In genomic region chr9:129944501-129945116, GRCh38 we compare ENCODE assay signal across 8 cellular contexts.
DNase-seq lines count a peak whose midpoint lies in the region; ATAC-seq and TF ChIP-seq lines count a peak whose summit lies in the region.

No MANE protein-coding gene starts in this region.

- H3K36me3 ChIP-seq in stomach, result peaks cover 0 to 24% (median 11%) of the 10 kb centered on the region in 4 donors

- H3K4me3 ChIP-seq in stomach, result no peak overlapping the region

- H3K27me3 Mint-ChIP-seq in immature natural killer cell (ENCODE audit: low read depth in 3 of 3) (peaks cover 0 to 5% (median 3%) of the 10 kb centered on the region in 3 donors), WTC11 (ENCODE audit: low read depth) (no peaks in the 10 kb centered on the region)

- peaks cover 0 to 9% (median 2%) of the 10 kb centered on the region in 4 donors for H3K9me3 ChIP-seq in stomach

- H3K27ac Mint-ChIP-seq in immature natural killer cell (peak overlapping the region; percentile 81 to 93 (median 86)), WTC11 (no peak overlapping the region)

- peaks cover 29 to 38% (median 30%) of the 10 kb centered on the region in 3 donors for H3K36me3 Mint-ChIP-seq in immature natural killer cell
- peaks cover 17% of the 10 kb centered on the region for H3K36me3 Mint-ChIP-seq in WTC11

- POLR2A ChIA-PET in WTC11 (lab: Charles Lee), result no interaction called here

- TF ChIP-seq EP300 in stomach (IDR thresholded peaks at IDR 0.05), result no peak

- peaks cover 0 to 4% (median 0%) of the 10 kb centered on the region in 6 donors for H3K9me3 Mint-ChIP-seq in immature natural killer cell
- H3K9me3 Mint-ChIP-seq in WTC11, result peaks cover 12% of the 10 kb centered on the region

- H3K4me1 Mint-ChIP-seq in immature natural killer cell (peaks cover 52 to 69% of the 10 kb centered on the region in 2 donors), WTC11 (peaks cover 2% of the 10 kb centered on the region)

- H3K4me3 Mint-ChIP-seq in immature natural killer cell, result peak overlapping the region; percentile 55 to 81 (median 69)
- no peak overlapping the region for H3K4me3 Mint-ChIP-seq in WTC11

- TF ChIP-seq CTCF in stomach (IDR thresholded peaks at IDR 0.05), result no peak
- no peak for TF ChIP-seq CTCF in WTC11 (IDR thresholded peaks at IDR 0.05)

- H3K27me3 ChIP-seq in stomach, result no peaks in the 10 kb centered on the region

- CTCF ChIA-PET in WTC11 (lab: Charles Lee), result interaction anchor here (0.6 kb wide), 2 partner anchors 10 to 12 kb away, joined by 3 to 4 read pairs; no protein-coding TSS in a partner anchor

- WGBS in stomach, 5 donors, result 72 to 88% (median 80%) methylated on average over 6 of the region's 6 CpGs

- peaks cover 0 to 56% (median 23%) of the 10 kb centered on the region in 4 donors for H3K4me1 ChIP-seq in stomach

- no peak for TF ChIP-seq POLR2A in stomach (IDR thresholded peaks at IDR 0.05)

- no peak for ATAC-seq in GM19351 (IDR thresholded peaks at IDR 0.05; ENCODE audit: unreplicated experiment)
- no peak for ATAC-seq in WTC11
- ATAC-seq in GM21423 (IDR thresholded peaks at IDR 0.05; ENCODE audit: unreplicated experiment), result no peak

- intact Hi-C loops in stomach (cut with DNase I; ENCODE audit: low total_unique reads), result no loop called here

- peak overlapping the region in 4 of 5 donors; percentile 53 to 79 (median 76) for H3K27ac ChIP-seq in stomach

- peak; percentile 78 to 88 for DNase-seq in NOMO-1 (lab: John Stamatoyannopoulos, UW; ENCODE audit: unreplicated experiment in 2 of 2)
- peak; percentile 25 for DNase-seq in activated T-cell treated with anti-CD3 and anti-CD28 coated beads for 4 hours
- peak; percentile 71 to 77 (median 75) for DNase-seq in immature natural killer cell
- no peak for DNase-seq in stomach
- no peak for DNase-seq in WTC11 (ENCODE audit: low spot score)
- no peak for DNase-seq in mucosa of gallbladder (ENCODE audit: low spot score)

TF ChIP-seq in WTC11, 78 proteins besides CTCF, POLR2A, EP300 and RAD21 (continues in another document):
- no peak for TF ChIP-seq ZBTB21 (CRISPR knock-in tag; IDR thresholded peaks at IDR 0.05; ENCODE audit: borderline replicate concordance)
- no peak for TF ChIP-seq NFATC4 (CRISPR knock-in tag; IDR thresholded peaks at IDR 0.05)
- TF ChIP-seq CBFB (CRISPR knock-in tag; IDR thresholded peaks at IDR 0.05; ENCODE audit: low read depth), result no peak
- no peak for TF ChIP-seq ZSCAN18 (CRISPR knock-in tag; IDR thresholded peaks at IDR 0.05)
- no peak for TF ChIP-seq MLX (CRISPR knock-in tag; IDR thresholded peaks at IDR 0.05)
- no peak for TF ChIP-seq FOXJ3 (CRISPR knock-in tag; IDR thresholded peaks at IDR 0.05; ENCODE audit: borderline replicate concordance)
- no peak for TF ChIP-seq USF1 (CRISPR knock-in tag; IDR thresholded peaks at IDR 0.05)
- no peak for TF ChIP-seq IRF1 (CRISPR knock-in tag; IDR thresholded peaks at IDR 0.05)
- no peak for TF ChIP-seq RELA (CRISPR knock-in tag; IDR thresholded peaks at IDR 0.05; ENCODE audit: borderline replicate concordance)
- TF ChIP-seq ZNF532 (CRISPR knock-in tag; IDR thresholded peaks at IDR 0.05; ENCODE audit: borderline replicate concordance), result no peak
- TF ChIP-seq ZNF396 (CRISPR knock-in tag; IDR thresholded peaks at IDR 0.05; ENCODE audit: borderline replicate concordance), result no peak
- no peak for TF ChIP-seq PRRX2 (CRISPR knock-in tag; IDR thresholded peaks at IDR 0.05)
- TF ChIP-seq ZNF425 (CRISPR knock-in tag; conservative IDR thresholded peaks at IDR 0.05), result no peak

Comparison
In these comparisons a context has a peak if more than half of its experiments do, and no peak if none do; other contexts are left out.
1. DNase-seq: peak in NOMO-1 (2 of 2), activated T-cell treated with anti-CD3 and anti-CD28 coated beads for 4 hours (single experiment) and immature natural killer cell (3 of 3); none in stomach (single experiment), WTC11 (single experiment) and mucosa of gallbladder (single experiment).